Comparison of ENCODE assay signal across 8 cellular contexts in the genomic region with DNA sequence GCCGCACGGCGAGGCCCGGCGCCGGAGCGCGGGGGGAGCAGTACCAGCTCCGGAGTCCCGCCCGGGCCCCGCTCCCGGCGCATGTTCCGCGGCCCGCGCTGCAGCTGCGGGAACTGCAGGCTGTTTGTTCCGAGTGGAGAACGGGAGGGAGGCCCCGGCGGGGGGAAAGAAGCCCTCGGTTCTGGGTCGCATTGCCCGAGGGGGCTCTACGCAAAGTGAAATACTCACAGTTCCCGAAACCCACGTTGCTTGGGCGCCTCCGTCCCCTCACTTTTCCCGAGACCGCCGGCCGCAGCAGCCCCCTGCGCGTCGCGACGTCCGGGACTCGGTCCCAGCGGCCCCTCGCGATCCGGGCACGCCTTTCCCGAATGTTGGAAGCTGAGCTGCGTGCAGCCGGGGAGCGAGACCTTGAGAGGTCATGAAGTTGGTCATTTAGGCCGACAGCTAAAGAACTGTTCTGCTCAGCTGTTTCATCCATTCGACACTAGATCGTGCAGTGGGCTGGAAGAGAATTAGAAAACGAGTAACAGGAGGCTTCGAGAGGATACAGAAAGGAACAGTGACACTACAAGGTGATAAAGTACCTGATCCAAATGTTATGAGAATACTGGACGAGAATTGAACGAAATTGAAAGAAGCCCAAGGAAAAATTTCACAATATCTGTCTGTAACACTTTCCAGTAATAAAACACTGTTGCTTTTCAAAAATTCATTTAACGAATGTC. TPM values are rescaled to one million over a fixed set of nuclear protein-coding genes. Genes with fewer than 3 reads are reported as not detected.
A peak's percentile ranks its signal among the peaks of the same experiment; 100 is the strongest.
DNase-seq lines count a peak whose midpoint lies in the region; ATAC-seq and TF ChIP-seq lines count a peak whose summit lies in the region.

No MANE protein-coding gene starts in this region.

- POLR2A ChIA-PET in activated CD4-positive, alpha-beta memory T cell treated with anti-CD3 and anti-CD28 coated beads, Interleukin-2, amount 10 ng/mL, durations not matched to agents 7 days and 5 days (lab: Charles Lee): interaction anchor here (0.7 to 3.2 kb wide), 23 partner anchors 9 to 573 kb away, joined by 3 to 22 read pairs (median 5); a partner anchor contains a TSS

- no peaks in the 10 kb centered on the region for H3K4me1 ChIP-seq in foreskin keratinocyte

- no peaks in the 10 kb centered on the region for H3K27me3 ChIP-seq in foreskin keratinocyte

- peak; percentile 61 for ATAC-seq in GM19324 (IDR thresholded peaks at IDR 0.05; ENCODE audit: low FRiP score, unreplicated experiment)
- ATAC-seq in foreskin keratinocyte: peak; percentile 71
- no peak for ATAC-seq in HG03045 (IDR thresholded peaks at IDR 0.05; ENCODE audit: unreplicated experiment)

- peak overlapping the region; percentile 74 for H3K4me3 Mint-ChIP-seq in activated CD4-positive, alpha-beta memory T cell treated with anti-CD3 and anti-CD28 coated beads, Interleukin-2, amount 10 ng/mL, durations not matched to agents 7 days and 5 days

- peak overlapping the region; percentile 58 for H3K27ac Mint-ChIP-seq in activated CD4-positive, alpha-beta memory T cell treated with anti-CD3 and anti-CD28 coated beads, Interleukin-2, amount 10 ng/mL, durations not matched to agents 7 days and 5 days

- TF ChIP-seq CTCF in foreskin keratinocyte (conservative IDR thresholded peaks at IDR 0.05): peak; percentile 34

- peaks cover 30% of the 10 kb centered on the region for H3K4me1 Mint-ChIP-seq in activated CD4-positive, alpha-beta memory T cell treated with anti-CD3 and anti-CD28 coated beads, Interleukin-2, amount 10 ng/mL, durations not matched to agents 7 days and 5 days

- CTCF ChIA-PET in activated CD4-positive, alpha-beta memory T cell treated with anti-CD3 and anti-CD28 coated beads, Interleukin-2, amount 10 ng/mL, durations not matched to agents 7 days and 5 days (lab: Charles Lee): interaction anchor here (0.6 to 3.6 kb wide), 19 partner anchors 10 to 1924 kb away, joined by 3 to 41 read pairs (median 3); a partner anchor contains a TSS

- TF ChIP-seq RAD21 in Ishikawa (IDR thresholded peaks at IDR 0.05; ENCODE audit: low read depth): no peak

- no peak for TF ChIP-seq EP300 in Ishikawa (IDR thresholded peaks at IDR 0.05; ENCODE audit: borderline replicate concordance)

- DNase-seq in DMS114 treated with DMSO at 0.1 percent for 48 hours (lab: John Stamatoyannopoulos, UW; ENCODE audit: unreplicated experiment) (peak; percentile 50), foreskin keratinocyte (peak in 1 of 2 donors; percentile 24), occipital lobe (lab: John Stamatoyannopoulos, UW) (peak; percentile 38), CD1c-positive myeloid dendritic cell (ENCODE audit: extremely low spot score) (no peak)
- DNase-seq in activated CD4-positive, alpha-beta memory T cell treated with anti-CD3 and anti-CD28 coated beads, Interleukin-2, amount 10 ng/mL, durations not matched to agents 7 days and 5 days: no peak

- H3K9me3 Mint-ChIP-seq in activated CD4-positive, alpha-beta memory T cell treated with anti-CD3 and anti-CD28 coated beads, Interleukin-2, amount 10 ng/mL, durations not matched to agents 7 days and 5 days: no peaks in the 10 kb centered on the region

- H3K27me3 Mint-ChIP-seq in activated CD4-positive, alpha-beta memory T cell treated with anti-CD3 and anti-CD28 coated beads, Interleukin-2, amount 10 ng/mL, durations not matched to agents 7 days and 5 days: peaks cover 20% of the 10 kb centered on the region

- peaks cover 5% of the 10 kb centered on the region for H3K36me3 Mint-ChIP-seq in activated CD4-positive, alpha-beta memory T cell treated with anti-CD3 and anti-CD28 coated beads, Interleukin-2, amount 10 ng/mL, durations not matched to agents 7 days and 5 days (ENCODE audit: low read depth)

- peak overlapping the region; percentile 45 for H3K27ac ChIP-seq in foreskin keratinocyte

TF ChIP-seq in Ishikawa, 13 proteins besides CTCF, POLR2A, EP300 and RAD21:
- TF ChIP-seq CEBPB (IDR thresholded peaks at IDR 0.05) (no peak), ZBTB7A (IDR thresholded peaks at IDR 0.05; ENCODE audit: low read depth) (peak; percentile 88), YY1 (IDR thresholded peaks at IDR 0.05; ENCODE audit: low read depth) (no peak), CREB1 (IDR thresholded peaks at IDR 0.05; ENCODE audit: low read depth) (no peak)
- TF ChIP-seq, protein P1, sequence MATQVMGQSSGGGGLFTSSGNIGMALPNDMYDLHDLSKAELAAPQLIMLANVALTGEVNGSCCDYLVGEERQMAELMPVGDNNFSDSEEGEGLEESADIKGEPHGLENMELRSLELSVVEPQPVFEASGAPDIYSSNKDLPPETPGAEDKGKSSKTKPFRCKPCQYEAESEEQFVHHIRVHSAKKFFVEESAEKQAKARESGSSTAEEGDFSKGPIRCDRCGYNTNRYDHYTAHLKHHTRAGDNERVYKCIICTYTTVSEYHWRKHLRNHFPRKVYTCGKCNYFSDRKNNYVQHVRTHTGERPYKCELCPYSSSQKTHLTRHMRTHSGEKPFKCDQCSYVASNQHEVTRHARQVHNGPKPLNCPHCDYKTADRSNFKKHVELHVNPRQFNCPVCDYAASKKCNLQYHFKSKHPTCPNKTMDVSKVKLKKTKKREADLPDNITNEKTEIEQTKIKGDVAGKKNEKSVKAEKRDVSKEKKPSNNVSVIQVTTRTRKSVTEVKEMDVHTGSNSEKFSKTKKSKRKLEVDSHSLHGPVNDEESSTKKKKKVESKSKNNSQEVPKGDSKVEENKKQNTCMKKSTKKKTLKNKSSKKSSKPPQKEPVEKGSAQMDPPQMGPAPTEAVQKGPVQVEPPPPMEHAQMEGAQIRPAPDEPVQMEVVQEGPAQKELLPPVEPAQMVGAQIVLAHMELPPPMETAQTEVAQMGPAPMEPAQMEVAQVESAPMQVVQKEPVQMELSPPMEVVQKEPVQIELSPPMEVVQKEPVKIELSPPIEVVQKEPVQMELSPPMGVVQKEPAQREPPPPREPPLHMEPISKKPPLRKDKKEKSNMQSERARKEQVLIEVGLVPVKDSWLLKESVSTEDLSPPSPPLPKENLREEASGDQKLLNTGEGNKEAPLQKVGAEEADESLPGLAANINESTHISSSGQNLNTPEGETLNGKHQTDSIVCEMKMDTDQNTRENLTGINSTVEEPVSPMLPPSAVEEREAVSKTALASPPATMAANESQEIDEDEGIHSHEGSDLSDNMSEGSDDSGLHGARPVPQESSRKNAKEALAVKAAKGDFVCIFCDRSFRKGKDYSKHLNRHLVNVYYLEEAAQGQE (IDR thresholded peaks at IDR 0.05; ENCODE audit: low read depth): no peak
- TF ChIP-seq, protein P2, sequence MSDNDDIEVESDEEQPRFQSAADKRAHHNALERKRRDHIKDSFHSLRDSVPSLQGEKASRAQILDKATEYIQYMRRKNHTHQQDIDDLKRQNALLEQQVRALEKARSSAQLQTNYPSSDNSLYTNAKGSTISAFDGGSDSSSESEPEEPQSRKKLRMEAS (IDR thresholded peaks at IDR 0.05): peak; percentile 51; the same call in 1 of the 2 replicates
- TF ChIP-seq, protein P3, sequence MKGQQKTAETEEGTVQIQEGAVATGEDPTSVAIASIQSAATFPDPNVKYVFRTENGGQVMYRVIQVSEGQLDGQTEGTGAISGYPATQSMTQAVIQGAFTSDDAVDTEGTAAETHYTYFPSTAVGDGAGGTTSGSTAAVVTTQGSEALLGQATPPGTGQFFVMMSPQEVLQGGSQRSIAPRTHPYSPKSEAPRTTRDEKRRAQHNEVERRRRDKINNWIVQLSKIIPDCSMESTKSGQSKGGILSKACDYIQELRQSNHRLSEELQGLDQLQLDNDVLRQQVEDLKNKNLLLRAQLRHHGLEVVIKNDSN (IDR thresholded peaks at IDR 0.05): no peak
TF ChIP-seq in Ishikawa: peak in this region for 2.

RNA-seq across cellular contexts. Expression of a gene that starts 0.6 kb away (rescaled TPM):
- total RNA-seq in activated CD4-positive, alpha-beta memory T cell treated with anti-CD3 and anti-CD28 coated beads, Interleukin-2, amount 10 ng/mL, durations not matched to agents 7 days and 5 days: 10 to 100 TPM; 10.4 to 11.5 TPM
- 6.8 and 8.4 TPM in 2 replicates for total RNA-seq in foreskin keratinocyte
- polyA plus RNA-seq in foreskin keratinocyte: 2.2 and 2.7 TPM in 2 replicates
- 20.1 TPM for total RNA-seq in occipital lobe

Comparison
In these comparisons a context has a peak if more than half of its experiments do, and no peak if none do; other contexts are left out.
1. DNase-seq: peak in DMS114 treated with DMSO at 0.1 percent for 48 hours (single experiment) and occipital lobe (single experiment); none in activated CD4-positive, alpha-beta memory T cell treated with anti-CD3 and anti-CD28 coated beads, Interleukin-2, amount 10 ng/mL, durations not matched to agents 7 days and 5 days (single experiment) and CD1c-positive myeloid dendritic cell (single experiment).